10 cellular contexts compared by ENCODE assay signal in genomic region chr6:150025201-150025917, GRCh38. TPM values are rescaled to one million over a fixed set of nuclear protein-coding genes. Genes with fewer than 3 reads are reported as not detected.
DNase-seq lines count a peak whose midpoint lies in the region; ATAC-seq, FAIRE-seq and TF ChIP-seq lines count a peak whose summit lies in the region.
"Had no signal": no experiment of that assay in that cellular context is flagged by ENCODE, and none has a peak within 500 bp of the region (broad histone marks: within the 10 kb centered on the region; RNA-seq: fewer than 3 reads in every experiment).

Gene RAET1L, minus strand, starts transcription at chr6:150025532. Its CDS starts 61 bp downstream, at chr6:150025471.

- H3K4me3 Mint-ChIP-seq in CD14-positive monocyte, result peak within 1 kb of the TSS; percentile 24 to 88
- H3K4me3 Mint-ChIP-seq in naive thymus-derived CD4-positive, alpha-beta T cell, result peak within 1 kb of the TSS in 8 of 10 donors; percentile 1 to 66 (median 42)

- DNase-seq in CD14-positive monocyte (ENCODE audit: low spot score) (no peak), LHCN-M2 (ENCODE audit: low read depth) (peak; percentile 15), dorsolateral prefrontal cortex (no peak), NCI-H748 treated with DMSO at 0.1 percent for 48 hours (lab: John Stamatoyannopoulos, UW) (no peak), GM12892 (ENCODE audit: insufficient read length) (no peak), GM10248 (ENCODE audit: extremely low spot score) (no peak)
- no peak for DNase-seq in naive thymus-derived CD4-positive, alpha-beta T cell

- no peaks in the 10 kb centered on the region for H3K36me3 ChIP-seq in naive thymus-derived CD4-positive, alpha-beta T cell (ENCODE audit: control insufficient read depth in 2 of 3, insufficient read depth in 3 of 3, low read length in 3 of 3)

- intact Hi-C loops in CD14-positive monocyte (cut with micrococcal nuclease), result no loop called here
- intact Hi-C loops in dorsolateral prefrontal cortex (cut with DNase I), result no loop called here
- intact Hi-C loops in naive thymus-derived CD4-positive, alpha-beta T cell (cut with micrococcal nuclease), result no loop called here

- TF ChIP-seq CTCF in CD14-positive monocyte (IDR thresholded peaks at IDR 0.05), result no peak
- no peak for TF ChIP-seq CTCF in dorsolateral prefrontal cortex (IDR thresholded peaks at IDR 0.05 in 54 of 56, conservative IDR thresholded peaks at IDR 0.05 in 2 of 56; ENCODE audit: low read depth in 1 of 56, partially characterized antibody in 56 of 56)
- TF ChIP-seq CTCF in GM10248 (IDR thresholded peaks at IDR 0.05; ENCODE audit: control extremely low read depth, extremely low read depth, low read depth, missing control alignments), result no peak

- no peak within 1 kb of the TSS for H3K27ac ChIP-seq in dorsolateral prefrontal cortex
- no peak within 1 kb of the TSS for H3K27ac ChIP-seq in naive thymus-derived CD4-positive, alpha-beta T cell (ENCODE audit: low read depth, low read length)

- H3K27me3 Mint-ChIP-seq in CD14-positive monocyte (ENCODE audit: low read depth in 3 of 3), result peaks cover 45 to 68% (median 56%) of the 10 kb centered on the region in 3 donors
- H3K27me3 Mint-ChIP-seq in naive thymus-derived CD4-positive, alpha-beta T cell, result peaks cover 38 to 71% (median 55%) of the 10 kb centered on the region in 5 donors

- H3K27ac Mint-ChIP-seq in CD14-positive monocyte, result no peak within 1 kb of the TSS
- H3K27ac Mint-ChIP-seq in naive thymus-derived CD4-positive, alpha-beta T cell, result no peak within 1 kb of the TSS

- POLR2A ChIA-PET in naive thymus-derived CD4-positive, alpha-beta T cell (lab: Charles Lee), result no interaction called here
- POLR2A ChIA-PET in GM10248 (lab: Yijun Ruan, JAX), result no interaction called here

- peaks cover 10% of the 10 kb centered on the region for H3K4me1 Mint-ChIP-seq in CD14-positive monocyte
- peaks cover 6 to 14% (median 9%) of the 10 kb centered on the region in 7 donors for H3K4me1 Mint-ChIP-seq in naive thymus-derived CD4-positive, alpha-beta T cell

- no peaks in the 10 kb centered on the region for H3K4me1 ChIP-seq in naive thymus-derived CD4-positive, alpha-beta T cell (ENCODE audit: control insufficient read depth in 2 of 2, insufficient read depth in 2 of 2, low read length in 2 of 2)

- H3K27me3 ChIP-seq in dorsolateral prefrontal cortex, result peaks cover 0 to 52% (median 34%) of the 10 kb centered on the region in 45 donors
- peaks cover 0 to 11% of the 10 kb centered on the region in 2 donors for H3K27me3 ChIP-seq in naive thymus-derived CD4-positive, alpha-beta T cell (ENCODE audit: control insufficient read depth in 2 of 2, insufficient read depth in 2 of 2, low read length in 2 of 2)

- peaks cover 0 to 11% (median 2%) of the 10 kb centered on the region in 7 donors for H3K9me3 Mint-ChIP-seq in CD14-positive monocyte
- peaks cover 0 to 1% (median 0%) of the 10 kb centered on the region in 11 donors for H3K9me3 Mint-ChIP-seq in naive thymus-derived CD4-positive, alpha-beta T cell

- no peak for TF ChIP-seq POLR2A in GM12892 (IDR thresholded peaks at IDR 0.05; ENCODE audit: low read depth, low read length)

- FAIRE-seq in GM12892 (lab: Jason Lieb, UNC), result no peak
- FAIRE-seq: endometrium had no signal

- ATAC-seq in naive thymus-derived CD4-positive, alpha-beta T cell, result peak; percentile 33
- no peak for ATAC-seq in HG03521 (IDR thresholded peaks at IDR 0.05; ENCODE audit: unreplicated experiment)

- H3K4me3 ChIP-seq in dorsolateral prefrontal cortex, result peak within 1 kb of the TSS in 37 of 59 donors; percentile 9 to 54 (median 33)
- no peak within 1 kb of the TSS for H3K4me3 ChIP-seq in naive thymus-derived CD4-positive, alpha-beta T cell (ENCODE audit: low read length)

- H3K9me3 ChIP-seq in naive thymus-derived CD4-positive, alpha-beta T cell (ENCODE audit: control insufficient read depth in 2 of 3, low read length in 3 of 3), result no peaks in the 10 kb centered on the region

- CTCF ChIA-PET in naive thymus-derived CD4-positive, alpha-beta T cell (lab: Charles Lee), result no interaction called here
- CTCF ChIA-PET in GM10248 (lab: Yijun Ruan, JAX), result interaction anchor here (1.0 kb wide), 1 partner anchor 10 kb away, joined by 3 read pairs; no protein-coding TSS in a partner anchor

- H3K36me3 Mint-ChIP-seq in CD14-positive monocyte, result no peaks in the 10 kb centered on the region
- no peaks in the 10 kb centered on the region for H3K36me3 Mint-ChIP-seq in naive thymus-derived CD4-positive, alpha-beta T cell

RNA-seq across cellular contexts. Expression of gene RAET1L, which starts in this region (rescaled TPM):
- polyA plus RNA-seq in CD14-positive monocyte, result not detected
- total RNA-seq in LHCN-M2 (2014; rRNA removed) (not detected in 2 replicates), dorsolateral prefrontal cortex (not detected)
- not detected for polyA plus RNA-seq in LHCN-M2 (2012)
- total RNA-seq in naive thymus-derived CD4-positive, alpha-beta T cell, result not detected
- polyA plus RNA-seq in naive thymus-derived CD4-positive, alpha-beta T cell, result not detected
- not detected for polyA plus RNA-seq in GM12892 (2012; ENCODE audit: missing spikeins)
- total RNA-seq: urinary bladder had no signal
- polyA plus RNA-seq: urinary bladder had no signal

Comparison
In these comparisons a context has a peak if more than half of its experiments do, and no peak if none do; other contexts are left out.
1. Peak in DNase-seq in LHCN-M2; RNA of the gene not detected or under 1 TPM.
2. Peak in ATAC-seq in naive thymus-derived CD4-positive, alpha-beta T cell; RNA of the gene not detected or under 1 TPM.